Comparison of ENCODE assay signal across 20 cellular contexts in genomic region chr16:8489580-8489979, GRCh38.
"Had no signal": no experiment of that assay in that cellular context is flagged by ENCODE, and none has a peak within 500 bp of the region (broad histone marks: within the 10 kb centered on the region; RNA-seq: fewer than 3 reads in every experiment).

No MANE protein-coding gene starts in this region.

- DNase-seq: KBM-7; MV-4-11; NCI-H1048; NCI-H1105; NCI-H1417; NCI-H1436 treated with DMSO at 0.1 percent for 48 hours; NCI-H1694; NCI-H187 treated with DMSO at 0.1 percent for 48 hours; NCI-H2029 treated with DMSO at 0.1 percent for 48 hours; NCI-H2107; NCI-H2227 treated with DMSO at 0.1 percent for 48 hours; NCI-H524; NCI-H526 treated with DMSO at 0.1 percent for 48 hours; NK-92 treated with Interleukin-12 subunit alpha and Interleukin-12 subunit beta, amount 100 ng/mL, for 24 hours; PC-3; SHP77; SK-N-SH; SW 1271; T-cell had no signal

- ATAC-seq: Panc1, PC-3, T-cell had no signal
